Comparison of ENCODE assay signal across 14 cellular contexts in genomic region chr22:46894081-46894671, GRCh38.
DNase-seq lines count a peak whose midpoint lies in the region; ATAC-seq lines count a peak whose summit lies in the region.
"Had no signal": no experiment of that assay in that cellular context is flagged by ENCODE, and none has a peak within 500 bp of the region (broad histone marks: within the 10 kb centered on the region; RNA-seq: fewer than 3 reads in every experiment).

No MANE protein-coding gene starts in this region.

- DNase-seq in Ammon's horn (ENCODE audit: low spot score): peak; percentile 40
- peak in 1 of 61 donors; percentile 8 for DNase-seq in caudate nucleus (lab: John Stamatoyannopoulos, UW)
- peak; percentile 12 for DNase-seq in hepatic stellate cell (ENCODE audit: low spot score)
- DNase-seq in pons (ENCODE audit: low spot score): peak; percentile 48
- no peak for DNase-seq in SK-N-DZ (ENCODE audit: low spot score)
- DNase-seq: activated CD4-positive, alpha-beta T cell treated with anti-CD3 and anti-CD28 coated beads for 1 hour; activated T-cell treated with anti-CD3 and anti-CD28 coated beads, Interleukin-2, amount 50 U/mL, for 1 hour; BE2C; EL; HCEC 1CT; NCI-H2171 had no signal

- H3K27ac ChIP-seq in caudate nucleus (ENCODE audit: low read depth, low read length): peak overlapping the region; percentile 30

- ATAC-seq in GM19328 (IDR thresholded peaks at IDR 0.05; ENCODE audit: unreplicated experiment): no peak
- no peak for ATAC-seq in GM21619 (IDR thresholded peaks at IDR 0.05; ENCODE audit: unreplicated experiment)
- ATAC-seq in HG03280 (IDR thresholded peaks at IDR 0.05; ENCODE audit: unreplicated experiment): no peak
